23 cellular contexts compared by ENCODE assay signal in genomic region chr4:38964942-38965775, GRCh38.
"Had no signal": no experiment of that assay in that cellular context is flagged by ENCODE, and none has a peak within 500 bp of the region (broad histone marks: within the 10 kb centered on the region; RNA-seq: fewer than 3 reads in every experiment).

No MANE protein-coding gene starts in this region.

- H3K4me3 Mint-ChIP-seq: central memory CD8-positive, alpha-beta T cell; memory B cell; neural crest cell had no signal

- ATAC-seq: stimulated activated naive CD8-positive, alpha-beta T cell treated with anti-CD3 and anti-CD28 coated beads, Interleukin-15, Interleukin-2, amounts not matched to agents 100 U/mL and 50 U/mL, for 24 hours had no signal

- H3K9me3 ChIP-seq: colonic mucosa, left ventricle myocardium inferior, transverse colon, uterus had no signal

- H3K27me3 ChIP-seq: brain microvascular endothelial cell, colonic mucosa, transverse colon, uterus had no signal

- H3K27ac ChIP-seq: brain microvascular endothelial cell, colonic mucosa, left ventricle myocardium inferior, transverse colon, uterus had no signal

- H3K27ac Mint-ChIP-seq: progenitor cell of endocrine pancreas had no signal

- H3K4me1 ChIP-seq: colonic mucosa, left ventricle myocardium inferior, transverse colon, uterus had no signal

- H3K4me3 ChIP-seq: colonic mucosa, left ventricle myocardium inferior, transverse colon, uterus had no signal

- DNase-seq: activated CD4-positive, alpha-beta T cell treated with anti-CD3 and anti-CD28 coated beads, Interleukin-2, amount 50 U/mL, for 1 hour; activated CD4-positive, CD25-positive, alpha-beta regulatory T cell treated with anti-CD3 and anti-CD28 coated beads, Interleukin-2, amount 50 U/mL, for 72 hours; activated CD8-positive, alpha-beta memory T cell treated with anti-CD3 and anti-CD28 coated beads, Interleukin-2, amount 50 U/mL, for 4 hours; activated effector memory CD4-positive, alpha-beta T cell treated with anti-CD3 and anti-CD28 coated beads, Interleukin-2, amount 50 U/mL, for 16 hours; activated naive CD4-positive, alpha-beta T cell treated with anti-CD3 and anti-CD28 coated beads, Interleukin-2, amount 50 U/mL, for 16 hours; activated T-cell treated with anti-CD3 and anti-CD28 coated beads, Interleukin-2, amount 50 U/mL, for 48 hours; aorta; brain microvascular endothelial cell; colonic mucosa; head of caudate nucleus; left ventricle myocardium inferior; stimulated activated CD4-positive, alpha-beta T cell treated with anti-CD3 and anti-CD28 coated beads, Interleukin-12 subunit alpha, Interleukin-12 subunit beta, amount 100 ng/mL, for 4 hours; stimulated activated CD4-positive, alpha-beta T cell treated with anti-CD3 and anti-CD28 coated beads, Interleukin-1b, Interleukin-23, amount 100 ng/mL, for 48 hours; stimulated activated naive CD8-positive, alpha-beta T cell treated with anti-CD3 and anti-CD28 coated beads, Interleukin-15, Interleukin-2, amounts not matched to agents 100 U/mL and 50 U/mL, for 24 hours; T1000; transverse colon; uterus had no signal

- H3K36me3 ChIP-seq: colonic mucosa, left ventricle myocardium inferior, transverse colon, uterus had no signal

- FAIRE-seq: endometrium, frontal cortex had no signal

- H3K4me1 Mint-ChIP-seq: central memory CD8-positive, alpha-beta T cell had no signal
